1 cellular context compared by ENCODE assay signal in the genomic region with DNA sequence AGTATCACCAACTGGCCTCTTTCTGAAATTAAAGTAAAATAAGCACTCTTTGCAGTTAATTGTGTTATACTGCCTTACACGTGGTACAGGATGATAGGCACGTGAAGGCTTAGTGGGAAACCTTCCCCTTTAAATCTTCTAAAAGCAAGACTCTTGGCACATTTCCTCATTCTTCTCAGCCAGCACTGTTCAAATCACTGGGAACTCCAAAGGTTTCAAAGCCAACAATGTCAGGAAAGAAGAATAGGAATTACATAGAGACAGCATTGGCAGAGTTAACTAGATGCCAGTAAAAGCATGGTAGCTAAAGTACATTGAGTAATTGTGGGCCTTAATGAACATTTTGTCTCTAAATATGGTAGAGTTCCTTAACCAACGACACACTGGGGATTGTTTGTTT.
TF ChIP-seq lines count a peak whose summit lies in the region.

No MANE protein-coding gene starts in this region.

TF ChIP-seq in GM23338, 12 proteins besides CTCF, POLR2A, EP300 and RAD21 (continued from another document):
- TF ChIP-seq ZNF114 (CRISPR knock-in tag; IDR thresholded peaks at IDR 0.05) (no peak), EZH2 (IDR thresholded peaks at IDR 0.05; ENCODE audit: low read depth, unreplicated experiment) (no peak)
